Comparison of ENCODE assay signal across 8 cellular contexts in genomic region chr22:37674951-37675929, GRCh38.
DNase-seq lines count a peak whose midpoint lies in the region; ATAC-seq and TF ChIP-seq lines count a peak whose summit lies in the region.

LGALS1 (plus strand) TSS chr22:37675636; CDS start chr22:37675703, 67 bp downstream.

- TF ChIP-seq CTCF in epithelial cell of esophagus (IDR thresholded peaks at IDR 0.05; ENCODE audit: insufficient read depth, low read depth, low read length, missing control alignments): no peak

- ATAC-seq in HG03045 (IDR thresholded peaks at IDR 0.05; ENCODE audit: unreplicated experiment): peak; percentile 46

- H3K4me3 ChIP-seq in epithelial cell of esophagus (ENCODE audit: low read length): peak within 1 kb of the TSS; percentile 46

- DNase-seq in NCI-H748 (lab: John Stamatoyannopoulos, UW; ENCODE audit: unreplicated experiment): peak; percentile 64
- no peak for DNase-seq in NCI-H748 treated with DMSO at 0.1 percent for 48 hours (lab: John Stamatoyannopoulos, UW)
- DNase-seq in NOMO-1 (lab: John Stamatoyannopoulos, UW; ENCODE audit: unreplicated experiment in 2 of 2): peak; percentile 94
- peak; percentile 84 for DNase-seq in activated CD8-positive, alpha-beta memory T cell treated with anti-CD3 and anti-CD28 coated beads, Interleukin-2, amount 50 U/mL, for 48 hours
- DNase-seq in epithelial cell of esophagus (ENCODE audit: low read depth): peak; percentile 92
- peak; percentile 80 for DNase-seq in midbrain (lab: John Stamatoyannopoulos, UW)
- peak; percentile 43 for DNase-seq in stimulated activated naive CD4-positive, alpha-beta T cell treated with Interleukin-2 at 50 U/mL for 16 hours (lab: John Stamatoyannopoulos, UW)
